Comparison of ENCODE assay signal across 19 cellular contexts in the genomic region with DNA sequence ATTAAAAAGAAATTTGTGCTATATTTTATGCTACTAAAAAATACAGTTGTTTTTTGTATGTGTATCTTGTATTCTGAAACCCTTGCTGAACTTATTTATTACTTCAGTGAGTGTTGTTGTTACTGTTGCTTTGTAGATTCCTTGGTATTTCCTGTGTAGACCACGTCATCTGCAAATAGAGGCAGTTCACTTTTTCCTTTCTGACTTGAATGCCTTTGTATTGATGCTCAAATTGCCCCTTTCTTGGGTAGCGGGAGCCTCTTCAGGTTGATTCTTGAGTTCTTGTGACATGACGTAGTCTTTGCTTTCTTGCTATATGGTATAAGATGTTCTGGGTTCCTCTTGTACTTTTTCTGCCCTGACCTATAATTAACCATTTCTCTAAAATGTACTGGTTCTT.
DNase-seq lines count a peak whose midpoint lies in the region; ATAC-seq and TF ChIP-seq lines count a peak whose summit lies in the region.
"Had no signal": no experiment of that assay in that cellular context is flagged by ENCODE, and none has a peak within 500 bp of the region (broad histone marks: within the 10 kb centered on the region; RNA-seq: fewer than 3 reads in every experiment).

No MANE protein-coding gene starts in this region.

- H3K27me3 ChIP-seq in ACC112 (ENCODE audit: insufficient read depth, low read length) = no peaks in the 10 kb centered on the region
- H3K27me3 ChIP-seq: dorsolateral prefrontal cortex had no signal

- H3K27ac ChIP-seq in ACC112 (ENCODE audit: low read depth, low read length) = peak overlapping the region; percentile 52
- H3K27ac ChIP-seq: A549, C4-2B, dorsolateral prefrontal cortex had no signal

- no peaks in the 10 kb centered on the region for H3K79me2 ChIP-seq in ACC112 (ENCODE audit: control insufficient read depth, insufficient read depth, low read length, unreplicated experiment)

- H3K4me1 ChIP-seq in ACC112 (ENCODE audit: control insufficient read depth, insufficient read depth, low read length, unreplicated experiment) = peaks cover 5% of the 10 kb centered on the region
- H3K4me1 ChIP-seq: A549 had no signal

- H2AFZ ChIP-seq in ACC112 (ENCODE audit: low read length, unreplicated experiment) = no peak overlapping the region

- ATAC-seq in HG02852 (IDR thresholded peaks at IDR 0.05; ENCODE audit: unreplicated experiment) = no peak
- ATAC-seq in stimulated activated naive CD8-positive, alpha-beta T cell treated with anti-CD3 and anti-CD28 coated beads, Interleukin-15, Interleukin-2, amounts not matched to agents 100 U/mL and 50 U/mL, for 24 hours = no peak
- ATAC-seq: A549, right cardiac atrium, Right ventricle myocardium inferior had no signal

- no peaks in the 10 kb centered on the region for H3K36me3 ChIP-seq in ACC112 (ENCODE audit: insufficient read depth, low read length)

- no peak for TF ChIP-seq CTCF in cardiac fibroblast (IDR thresholded peaks at IDR 0.05; ENCODE audit: low read depth, low read length)

- no peak overlapping the region for H3K4me3 ChIP-seq in ACC112 (ENCODE audit: low read depth, low read length)
- H3K4me3 ChIP-seq in cardiac fibroblast (replicated peaks in 1 of 2; ENCODE audit: low read depth in 2 of 2, low read length in 2 of 2) = no peak overlapping the region
- H3K4me3 ChIP-seq: A549, dorsolateral prefrontal cortex, lung had no signal

- peak; percentile 38 for DNase-seq in RKO (ENCODE audit: low spot score)
- peak; percentile 17 to 93 for DNase-seq in cardiac fibroblast (ENCODE audit: low read depth in 2 of 2)
- peak; percentile 1 for DNase-seq in kidney tubule cell (ENCODE audit: low spot score)
- no peak for DNase-seq in AML-193 (lab: John Stamatoyannopoulos, UW)
- no peak for DNase-seq in SHP77 (lab: John Stamatoyannopoulos, UW)
- DNase-seq in stimulated activated naive CD8-positive, alpha-beta T cell treated with anti-CD3 and anti-CD28 coated beads, Interleukin-15, Interleukin-2, amounts not matched to agents 100 U/mL and 50 U/mL, for 24 hours = no peak
- DNase-seq: activated CD4-positive, alpha-beta T cell treated with anti-CD3 and anti-CD28 coated beads for 1 hour; activated naive CD8-positive, alpha-beta T cell treated with anti-CD3 and anti-CD28 coated beads, Interleukin-2, amount 10 ng/mL, durations not matched to agents 7 days and 5 days; dorsolateral prefrontal cortex; NCI-H2171; NCI-H526; occipital lobe; right cardiac atrium had no signal

Comparison
In these comparisons a context has a peak if more than half of its experiments do, and no peak if none do; other contexts are left out.
1. DNase-seq: peak in RKO (single experiment), cardiac fibroblast (2 of 2) and kidney tubule cell (single experiment); none in AML-193 (0 of 2), SHP77 (0 of 2) and stimulated activated naive CD8-positive, alpha-beta T cell treated with anti-CD3 and anti-CD28 coated beads, Interleukin-15, Interleukin-2, amounts not matched to agents 100 U/mL and 50 U/mL, for 24 hours (single experiment).